Comparison of ENCODE assay signal across 18 cellular contexts in the genomic region with DNA sequence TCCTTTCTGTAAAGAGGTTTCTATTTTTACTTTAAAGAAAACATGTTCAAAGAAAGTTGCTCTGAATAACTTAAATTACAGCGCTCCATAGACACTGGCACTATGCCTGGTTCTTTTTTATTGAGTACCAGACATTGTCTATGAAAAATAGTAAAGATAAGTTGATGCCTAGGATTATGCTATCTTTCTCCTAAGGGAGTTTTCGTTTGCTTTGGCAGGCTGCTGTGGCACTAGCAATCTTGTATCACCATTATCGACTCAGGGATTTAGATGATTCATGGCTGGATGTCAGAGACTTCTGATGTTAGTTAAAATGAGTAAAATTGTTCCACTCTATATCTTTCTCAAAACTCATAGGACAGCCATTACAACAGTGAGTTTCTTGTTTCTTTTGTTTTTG. TPM values are rescaled to one million over a fixed set of nuclear protein-coding genes. Genes with fewer than 3 reads are reported as not detected.
DNase-seq lines count a peak whose midpoint lies in the region; ATAC-seq and TF ChIP-seq lines count a peak whose summit lies in the region.
"Had no signal": no experiment of that assay in that cellular context is flagged by ENCODE, and none has a peak within 500 bp of the region (broad histone marks: within the 10 kb centered on the region; RNA-seq: fewer than 3 reads in every experiment).

No MANE protein-coding gene starts in this region.

- H3K4me3 Mint-ChIP-seq in GM23338: no peak overlapping the region
- H3K4me3 Mint-ChIP-seq: activated CD8-positive, alpha-beta T cell treated with anti-CD3 and anti-CD28 coated beads, Interleukin-2, amount 10 ng/mL, durations not matched to agents 7 days and 5 days; endodermal cell; T-helper 1 cell treated with Interleukin-12 subunit alpha and Interleukin-12 subunit beta and Interleukin-4 antibody, amounts not matched to agents 30 μg/mL and 1 μg/mL, for 36 hours had no signal

- H3K9me3 ChIP-seq in osteoblast (ENCODE audit: low read depth, low read length) (no peaks in the 10 kb centered on the region), ovary (no peaks in the 10 kb centered on the region)

- WGBS in ovary, 3 donors: 7 to 8% (median 7%) methylated on average over 3 of the region's 3 CpGs

- intact Hi-C loops in ovary (cut with DNase I): no loop called here

- H3F3A ChIP-seq in GM23338 (replicated peaks; ENCODE audit: low read depth): no peaks in the 10 kb centered on the region

- H2AFZ ChIP-seq in GM23338 (peak overlapping the region; percentile 83), osteoblast (ENCODE audit: low read length) (peak overlapping the region; percentile 37)

- H3K36me3 Mint-ChIP-seq in GM23338 (ENCODE audit: low read depth): no peaks in the 10 kb centered on the region

- H4K20me1 ChIP-seq in GM23338 (replicated peaks; ENCODE audit: insufficient read depth) (no peaks in the 10 kb centered on the region), osteoblast (ENCODE audit: insufficient read depth, low read length) (no peaks in the 10 kb centered on the region)

- TF ChIP-seq CTCF in GM23338 (conservative IDR thresholded peaks at IDR 0.05; ENCODE audit: low read depth in 2 of 2): no peak
- TF ChIP-seq CTCF in fibroblast of mammary gland (conservative IDR thresholded peaks at IDR 0.05; ENCODE audit: control insufficient read depth, insufficient read depth, low read depth, low read length): no peak
- no peak for TF ChIP-seq CTCF in osteoblast (IDR thresholded peaks at IDR 0.05; ENCODE audit: extremely low read depth, low read depth, low read length)
- no peak for TF ChIP-seq CTCF in ovary (IDR thresholded peaks at IDR 0.05)

- H3K27me3 Mint-ChIP-seq in GM23338 (ENCODE audit: insufficient read depth, low read depth, poor library complexity): no peaks in the 10 kb centered on the region

- H3K4me1 ChIP-seq in GM23338 (ENCODE audit: insufficient read depth) (no peaks in the 10 kb centered on the region), osteoblast (ENCODE audit: insufficient read depth, low read length) (peaks cover 21% of the 10 kb centered on the region), ovary (ENCODE audit: insufficient read depth) (no peaks in the 10 kb centered on the region)

- no peak for TF ChIP-seq EP300 in ovary (IDR thresholded peaks at IDR 0.05)

- H3K27ac ChIP-seq in GM23338 (ENCODE audit: low read depth) (no peak overlapping the region), osteoblast (ENCODE audit: low read depth, low read length) (peak overlapping the region; percentile 55), ovary (no peak overlapping the region)

- no peak for DNase-seq in GM23338 (ENCODE audit: low spot score)
- peak; percentile 45 for DNase-seq in fibroblast of mammary gland (ENCODE audit: low read depth)
- DNase-seq in osteoblast (ENCODE audit: insufficient read length, low spot score, missing footprints): no peak
- no peak for DNase-seq in activated CD4-positive, CD25-positive, alpha-beta regulatory T cell (lab: John Stamatoyannopoulos, UW)
- DNase-seq in HK-2 (ENCODE audit: unreplicated experiment): no peak
- no peak for DNase-seq in medulla oblongata (ENCODE audit: extremely low spot score)
- DNase-seq in ovary: no peak
- DNase-seq: activated CD8-positive, alpha-beta T cell treated with anti-CD3 and anti-CD28 coated beads, Interleukin-2, amount 10 ng/mL, durations not matched to agents 7 days and 5 days; cerebellar nuclear complex; endodermal cell; H7; left ventricle myocardium superior; NCI-H1436; NCI-H2227 treated with DMSO at 0.1 percent for 48 hours; SHP77 had no signal

- no peaks in the 10 kb centered on the region; the same call in 2 of the 3 replicates for H3K9me3 Mint-ChIP-seq in GM23338
- H3K9me3 Mint-ChIP-seq: endodermal cell; T-helper 1 cell treated with Interleukin-12 subunit alpha and Interleukin-12 subunit beta and Interleukin-4 antibody, amounts not matched to agents 30 μg/mL and 1 μg/mL, for 36 hours had no signal

- H3K9me2 ChIP-seq in GM23338 (ENCODE audit: insufficient read depth): no peaks in the 10 kb centered on the region

- no peak for TF ChIP-seq POLR2A in ovary (IDR thresholded peaks at IDR 0.05)

- H3K27ac Mint-ChIP-seq in GM23338: no peak overlapping the region
- H3K27ac Mint-ChIP-seq: activated CD8-positive, alpha-beta T cell treated with anti-CD3 and anti-CD28 coated beads, Interleukin-2, amount 10 ng/mL, durations not matched to agents 7 days and 5 days; endodermal cell; T-helper 1 cell treated with Interleukin-12 subunit alpha and Interleukin-12 subunit beta and Interleukin-4 antibody, amounts not matched to agents 30 μg/mL and 1 μg/mL, for 36 hours had no signal

- H3K4me2 ChIP-seq in GM23338 (no peak overlapping the region), osteoblast (ENCODE audit: insufficient read depth, low read length) (peak overlapping the region; percentile 49)

- H3K79me2 ChIP-seq in GM23338 (replicated peaks; ENCODE audit: insufficient read depth): no peaks in the 10 kb centered on the region
- H3K79me2 ChIP-seq in osteoblast (ENCODE audit: insufficient read depth, low read length): no peaks in the 10 kb centered on the region

- no peaks in the 10 kb centered on the region for H3K27me3 ChIP-seq in GM23338 (ENCODE audit: insufficient read depth)
- H3K27me3 ChIP-seq in osteoblast (ENCODE audit: insufficient read depth, low read length): no peaks in the 10 kb centered on the region
- no peaks in the 10 kb centered on the region for H3K27me3 ChIP-seq in ovary

- no peak overlapping the region for H3K4me3 ChIP-seq in GM23338
- H3K4me3 ChIP-seq in fibroblast of mammary gland (ENCODE audit: control insufficient read depth, low read depth, low read length): no peak overlapping the region
- no peak overlapping the region for H3K4me3 ChIP-seq in osteoblast (ENCODE audit: insufficient read depth, low read length)
- H3K4me3 ChIP-seq in ovary: no peak overlapping the region

- H3K36me3 ChIP-seq in GM23338 (ENCODE audit: insufficient read depth) (no peaks in the 10 kb centered on the region), osteoblast (ENCODE audit: insufficient read depth, low read length) (no peaks in the 10 kb centered on the region), ovary (no peaks in the 10 kb centered on the region)

- ATAC-seq in GM23338 (no peak), SK-N-SH treated with all-trans-retinoic acid at 6 μM for 48 hours (peak; percentile 55)
- ATAC-seq: activated CD8-positive, alpha-beta T cell treated with anti-CD3 and anti-CD28 coated beads, Interleukin-2, amount 10 ng/mL, durations not matched to agents 7 days and 5 days; left ventricle myocardium superior had no signal

- H3K4me1 Mint-ChIP-seq in GM23338: no peaks in the 10 kb centered on the region
- H3K4me1 Mint-ChIP-seq: endodermal cell had no signal

TF ChIP-seq in GM23338, 12 proteins besides CTCF, POLR2A, EP300 and RAD21 (continues in another document):
- TF ChIP-seq EZH2 (IDR thresholded peaks at IDR 0.05; ENCODE audit: low read depth, unreplicated experiment): no peak
- no peak for TF ChIP-seq STAT1 (IDR thresholded peaks at IDR 0.05; ENCODE audit: unreplicated experiment)
- no peak for TF ChIP-seq ZNF331 (CRISPR knock-in tag; IDR thresholded peaks at IDR 0.05; ENCODE audit: low read depth)
- TF ChIP-seq, protein P1, sequence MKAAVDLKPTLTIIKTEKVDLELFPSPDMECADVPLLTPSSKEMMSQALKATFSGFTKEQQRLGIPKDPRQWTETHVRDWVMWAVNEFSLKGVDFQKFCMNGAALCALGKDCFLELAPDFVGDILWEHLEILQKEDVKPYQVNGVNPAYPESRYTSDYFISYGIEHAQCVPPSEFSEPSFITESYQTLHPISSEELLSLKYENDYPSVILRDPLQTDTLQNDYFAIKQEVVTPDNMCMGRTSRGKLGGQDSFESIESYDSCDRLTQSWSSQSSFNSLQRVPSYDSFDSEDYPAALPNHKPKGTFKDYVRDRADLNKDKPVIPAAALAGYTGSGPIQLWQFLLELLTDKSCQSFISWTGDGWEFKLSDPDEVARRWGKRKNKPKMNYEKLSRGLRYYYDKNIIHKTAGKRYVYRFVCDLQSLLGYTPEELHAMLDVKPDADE (IDR thresholded peaks at IDR 0.05): no peak
- TF ChIP-seq JUNB (IDR thresholded peaks at IDR 0.05; ENCODE audit: unreplicated experiment): no peak
- TF ChIP-seq EZH2phosphoT487 (IDR thresholded peaks at IDR 0.05; ENCODE audit: unreplicated experiment): no peak
- TF ChIP-seq NANOG (IDR thresholded peaks at IDR 0.05; ENCODE audit: borderline replicate concordance): no peak
- TF ChIP-seq POLR2AphosphoS5 (IDR thresholded peaks at IDR 0.05; ENCODE audit: low read depth): no peak
- TF ChIP-seq ZNF114 (CRISPR knock-in tag; IDR thresholded peaks at IDR 0.05): no peak
- no peak for TF ChIP-seq CREB1 (CRISPR knock-in tag; IDR thresholded peaks at IDR 0.05; ENCODE audit: low read depth)

TF ChIP-seq in SK-N-SH treated with all-trans-retinoic acid at 6 μM for 48 hours, 23 proteins besides CTCF, POLR2A, EP300 and RAD21:
- TF ChIP-seq ZNF565 (CRISPR knock-in tag; conservative IDR thresholded peaks at IDR 0.05; ENCODE audit: low read depth): no peak
- peak; percentile 81 for TF ChIP-seq ISL1 (CRISPR knock-in tag; IDR thresholded peaks at IDR 0.05)
TF ChIP-seq in SK-N-SH treated with all-trans-retinoic acid at 6 μM for 48 hours: peak in this region for 1.

RNA-seq across cellular contexts. Expression of a gene that starts 20.9 kb away (rescaled TPM):
- not detected in 2 replicates for total RNA-seq in GM23338 (2014; rRNA removed; shearing (Covaris generic))
- polyA plus RNA-seq in GM23338 (2016; fragmentation: Nextera tagmentation; extraction: Ambion mirVana): not detected in 2 replicates
- not detected in 2 replicates for total RNA-seq in osteoblast
- under 1 TPM in 1 of 7 donors, not detected in 6; 0.60 TPM for total RNA-seq in ovary
- polyA plus RNA-seq in ovary: 1 to 10 TPM in 1 of 2 donors, not detected in 1; 5.1 TPM
- total RNA-seq: activated CD8-positive, alpha-beta T cell treated with anti-CD3 and anti-CD28 coated beads, Interleukin-2, amount 10 ng/mL, durations not matched to agents 7 days and 5 days; endodermal cell; H7; LHCN-M2 had no signal
